8 cellular contexts compared by ENCODE assay signal in the genomic region with DNA sequence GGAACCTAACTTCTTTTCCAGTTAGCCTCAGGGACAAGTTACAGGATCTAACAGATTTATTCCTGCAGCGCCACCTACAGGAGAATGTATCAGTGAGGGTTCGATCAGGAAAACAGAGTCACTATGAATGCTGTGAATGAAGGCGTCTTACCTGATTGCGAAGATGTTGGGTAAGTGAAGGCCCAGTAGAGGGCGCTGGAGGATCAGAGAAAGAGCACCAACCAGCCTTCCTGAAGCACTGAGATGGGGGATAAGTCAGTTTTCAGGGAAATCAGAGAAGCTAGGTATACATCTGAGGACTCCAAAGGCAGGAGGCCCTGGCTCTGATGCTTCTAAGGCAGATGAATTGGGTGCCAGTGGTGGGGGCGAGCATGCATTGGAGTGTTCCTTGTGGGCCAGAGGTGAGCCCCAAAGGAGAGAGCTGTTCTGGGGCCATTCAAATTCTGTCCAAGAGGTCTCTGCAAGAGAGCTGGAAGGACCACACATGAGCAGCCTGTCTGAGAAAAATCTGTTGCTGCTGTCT.
DNase-seq lines count a peak whose midpoint lies in the region; ATAC-seq and TF ChIP-seq lines count a peak whose summit lies in the region.

No MANE protein-coding gene starts in this region.

- H3K36me3 Mint-ChIP-seq in activated CD8-positive, alpha-beta T cell treated with anti-CD3 and anti-CD28 coated beads for 36 hours (ENCODE audit: low read depth): no peaks in the 10 kb centered on the region

- no peaks in the 10 kb centered on the region for H3K27me3 Mint-ChIP-seq in activated CD8-positive, alpha-beta T cell treated with anti-CD3 and anti-CD28 coated beads for 36 hours

- H3K9me3 Mint-ChIP-seq in activated CD8-positive, alpha-beta T cell treated with anti-CD3 and anti-CD28 coated beads for 36 hours: no peaks in the 10 kb centered on the region

- CTCF ChIA-PET in activated CD8-positive, alpha-beta T cell treated with anti-CD3 and anti-CD28 coated beads for 36 hours (lab: Charles Lee): interaction anchor here (0.6 to 3.8 kb wide), 13 partner anchors 9 to 257 kb away, joined by 3 to 34 read pairs (median 5); no protein-coding TSS in a partner anchor

- ATAC-seq in GM19463 (IDR thresholded peaks at IDR 0.05; ENCODE audit: unreplicated experiment) (peak; percentile 99), HG03442 (IDR thresholded peaks at IDR 0.05; ENCODE audit: unreplicated experiment) (peak; percentile 99)
- ATAC-seq in activated CD8-positive, alpha-beta T cell treated with anti-CD3 and anti-CD28 coated beads for 36 hours: peak; percentile 79

- intact Hi-C loops in activated CD8-positive, alpha-beta T cell treated with anti-CD3 and anti-CD28 coated beads for 36 hours (cut with micrococcal nuclease): loop anchor here (2.0 kb wide), 1 partner anchor 121 kb away; no protein-coding TSS in a partner anchor

- H3K4me1 Mint-ChIP-seq in activated CD8-positive, alpha-beta T cell treated with anti-CD3 and anti-CD28 coated beads for 36 hours (ENCODE audit: low read depth): no peaks in the 10 kb centered on the region

- no peak overlapping the region for H3K27ac Mint-ChIP-seq in activated CD8-positive, alpha-beta T cell treated with anti-CD3 and anti-CD28 coated beads for 36 hours

- DNase-seq in GDM1 (lab: John Stamatoyannopoulos, UW) (peak; percentile 83), NCI-H446 (lab: John Stamatoyannopoulos, UW) (peak; percentile 76 to 87), germinal center (ENCODE audit: low spot score) (peak; percentile 62), pons (ENCODE audit: low spot score) (peak; percentile 96)
- peak; percentile 74 for DNase-seq in activated CD8-positive, alpha-beta T cell treated with anti-CD3 and anti-CD28 coated beads for 36 hours
- DNase-seq in central memory CD4-positive, alpha-beta T cell: no peak

- no peak overlapping the region for H3K4me3 Mint-ChIP-seq in activated CD8-positive, alpha-beta T cell treated with anti-CD3 and anti-CD28 coated beads for 36 hours

- POLR2A ChIA-PET in activated CD8-positive, alpha-beta T cell treated with anti-CD3 and anti-CD28 coated beads for 36 hours (lab: Charles Lee): no interaction called here

- peak; percentile 82 for TF ChIP-seq CTCF in activated CD8-positive, alpha-beta T cell treated with anti-CD3 and anti-CD28 coated beads for 36 hours (IDR thresholded peaks at IDR 0.05)
